Comparison of ENCODE assay signal across 29 cellular contexts in genomic region chr5:62829241-62829986, GRCh38.
"Had no signal": no experiment of that assay in that cellular context is flagged by ENCODE, and none has a peak within 500 bp of the region (broad histone marks: within the 10 kb centered on the region; RNA-seq: fewer than 3 reads in every experiment).

No MANE protein-coding gene starts in this region.

- H3K27ac ChIP-seq: brain microvascular endothelial cell, coronary artery, WERI-Rb-1 had no signal

- FAIRE-seq: astrocyte, bronchial epithelial cell, frontal cortex had no signal

- ATAC-seq: activated CD4-positive, CD25-positive, alpha-beta regulatory T cell treated with anti-CD3 and anti-CD28 coated beads, Interleukin-2, amount 50 U/mL, for 24 hours; activated CD8-positive, alpha-beta T cell treated with anti-CD3 and anti-CD28 coated beads for 36 hours; activated T-cell treated with anti-CD3 and anti-CD28 coated beads, Interleukin-2, amount 50 U/mL, for 4 hours; activated T-helper 17 cell treated with anti-CD3 and anti-CD28 coated beads, Interleukin-2, amount 50 U/mL, for 72 hours; esophagus mucosa; T-helper 17 cell had no signal

- DNase-seq: activated B cell treated with CpG ODN at 0.5 μM for 24 hours; activated CD4-positive, alpha-beta T cell treated with anti-CD3 and anti-CD28 coated beads for 48 hours; activated CD4-positive, alpha-beta T cell treated with anti-CD3 and anti-CD28 coated beads, Interleukin-2, amount 50 U/mL, for 1 hour; activated CD4-positive, alpha-beta T cell treated with anti-CD3 and anti-CD28 coated beads, Interleukin-2, amount 50 U/mL, for 48 hours; activated CD8-positive, alpha-beta memory T cell treated with anti-CD3 and anti-CD28 coated beads for 24 hours; activated CD8-positive, alpha-beta T cell treated with anti-CD3 and anti-CD28 coated beads for 36 hours; activated effector memory CD4-positive, alpha-beta T cell treated with Interleukin-2 at 50 U/mL for 16 hours; activated gamma-delta T cell treated with Interleukin-2 at 50 U/mL for 16 hours; activated naive CD4-positive, alpha-beta T cell treated with anti-CD3 and anti-CD28 coated beads, Interleukin-2, amount 50 U/mL, for 16 hours; activated naive CD4-positive, alpha-beta T cell treated with Interleukin-2 at 50 U/mL for 16 hours; activated T-cell treated with anti-CD3 and anti-CD28 coated beads, Interleukin-2, amount 50 U/mL, for 4 hours; amniotic stem cell; anterior cingulate cortex; brain microvascular endothelial cell; dorsolateral prefrontal cortex; effector memory CD4-positive, alpha-beta T cell; endodermal cell; foreskin fibroblast; T-helper 1 cell; T-helper 17 cell; T1000; WERI-Rb-1 had no signal

- H3K4me3 ChIP-seq: coronary artery, dorsolateral prefrontal cortex had no signal

- H3K36me3 ChIP-seq: brain microvascular endothelial cell, WERI-Rb-1 had no signal

- H3K27me3 ChIP-seq: brain microvascular endothelial cell, dorsolateral prefrontal cortex had no signal
